ENCODE assay signal across 17 cellular contexts in the genomic region with DNA sequence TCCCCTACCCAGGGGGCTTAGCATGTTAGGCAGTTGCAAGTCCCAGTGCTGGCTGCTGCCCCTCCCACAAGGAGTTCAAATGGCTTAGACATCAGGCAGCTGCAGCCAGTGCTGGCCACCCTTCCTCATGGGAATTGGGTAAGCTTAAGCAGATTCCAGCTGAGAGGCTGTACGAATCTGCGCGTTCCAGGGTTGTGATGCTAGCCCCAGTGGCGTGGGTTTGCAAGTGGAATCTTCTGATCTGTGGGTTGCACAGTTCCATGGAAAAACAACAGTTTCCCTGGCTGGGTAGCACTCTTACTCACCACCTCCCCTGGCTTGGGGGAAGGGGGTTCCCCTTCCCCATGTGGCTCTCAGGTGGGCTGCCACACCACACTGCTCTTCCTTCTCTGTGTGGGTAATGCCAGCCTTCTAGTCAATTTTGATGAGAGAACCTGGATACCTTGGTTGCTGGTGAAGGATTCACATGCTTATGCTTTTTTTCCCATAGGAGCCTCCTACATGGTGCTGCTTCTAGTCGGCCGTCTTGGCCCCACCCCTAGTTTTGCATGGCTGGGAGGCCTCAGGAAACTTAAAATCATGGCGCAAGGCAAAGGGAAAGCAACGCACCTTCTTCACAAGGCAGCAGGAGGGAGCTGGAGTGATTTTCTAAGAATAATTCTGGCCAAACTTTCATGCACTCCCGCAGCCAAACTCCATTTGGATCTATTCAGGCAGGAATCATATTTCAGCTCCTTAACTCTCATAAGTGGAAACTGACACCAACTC. TPM values are rescaled to one million over a fixed set of nuclear protein-coding genes. Genes with fewer than 3 reads are reported as not detected.
DNase-seq lines count a peak whose midpoint lies in the region; ATAC-seq, FAIRE-seq and TF ChIP-seq lines count a peak whose summit lies in the region.
"Had no signal": no experiment of that assay in that cellular context is flagged by ENCODE, and none has a peak within 500 bp of the region (broad histone marks: within the 10 kb centered on the region; RNA-seq: fewer than 3 reads in every experiment).

No MANE protein-coding gene starts in this region.

- peaks cover 31% of the 10 kb centered on the region for H3K27me3 Mint-ChIP-seq in stimulated activated naive CD8-positive, alpha-beta T cell treated with anti-CD3 and anti-CD28 coated beads, Interleukin-15, Interleukin-2, amounts not matched to agents 100 ng/mL and 50 ng/mL, for 24 hours

- peaks cover 14% of the 10 kb centered on the region for H3K4me1 Mint-ChIP-seq in stimulated activated naive CD8-positive, alpha-beta T cell treated with anti-CD3 and anti-CD28 coated beads, Interleukin-15, Interleukin-2, amounts not matched to agents 100 ng/mL and 50 ng/mL, for 24 hours (ENCODE audit: low read depth)
- H3K4me1 Mint-ChIP-seq: stimulated activated memory B cell treated with anti-CD40 and anti-IgM and Interleukin-4, amounts not matched to agents 10 μg/mL and 1 μg/mL and 100 μg/mL, for 72 hours had no signal

- H3K9me3 ChIP-seq in HepG2 (ENCODE audit: low read length) (no peaks in the 10 kb centered on the region), right lobe of liver (no peaks in the 10 kb centered on the region), PC-3 (ENCODE audit: low read length) (no peaks in the 10 kb centered on the region)
- H3K9me3 ChIP-seq: vagina had no signal

- TF ChIP-seq POLR2A in HepG2 (IDR thresholded peaks at IDR 0.05; ENCODE audit: insufficient read depth in 1 of 2, low read depth in 2 of 2, low read length in 2 of 2) = no peak
- TF ChIP-seq POLR2A in right lobe of liver (IDR thresholded peaks at IDR 0.05) = no peak

- TF ChIP-seq EP300 in HepG2 (IDR thresholded peaks at IDR 0.05; ENCODE audit: low read depth in 2 of 2, low read length in 2 of 2) (no peak), HepG2 (CRISPR knock-in tag; IDR thresholded peaks at IDR 0.05; ENCODE audit: borderline replicate concordance) (no peak)

- no peaks in the 10 kb centered on the region for H3F3A ChIP-seq in PC-3 (ENCODE audit: low read length, unreplicated experiment)

- H3K27ac ChIP-seq in HepG2 (ENCODE audit: extremely low read length, insufficient read depth, low read length) (no peak overlapping the region), right lobe of liver (no peak overlapping the region), PC-3 (ENCODE audit: low read length) (no peak overlapping the region)
- H3K27ac ChIP-seq: vagina had no signal

- H3K4me3 ChIP-seq in HepG2 (replicated peaks in 1 of 3; ENCODE audit: insufficient read depth in 1 of 3, low read depth in 2 of 3, low read length in 3 of 3) (no peak overlapping the region), right lobe of liver (no peak overlapping the region), PC-3 (ENCODE audit: low read length) (no peak overlapping the region)
- H3K4me3 ChIP-seq: vagina had no signal

- TF ChIP-seq CTCF in HepG2 (CRISPR knock-in tag; IDR thresholded peaks at IDR 0.05) (no peak), right lobe of liver (IDR thresholded peaks at IDR 0.05) (no peak), PC-3 (conservative IDR thresholded peaks at IDR 0.05; ENCODE audit: low read depth, low read length) (no peak)

- 69% methylated on average over 6 of the region's 9 CpGs for WGBS in HepG2 (ENCODE audit: low lambda C conversion rate)
- 77% methylated on average over 5 of the region's 9 CpGs for WGBS in right lobe of liver (ENCODE audit: insufficient coverage, low coverage, low lambda C conversion rate, missing lambda C conversion rate)

- CTCF ChIA-PET in HepG2 (lab: Yijun Ruan, JAX; ENCODE audit: low intra/inter-chr PET ratio, low total read pairs) (no interaction called here), PC-3 (lab: Charles Lee) (no interaction called here)

- H3K4me3 Mint-ChIP-seq in stimulated activated naive CD8-positive, alpha-beta T cell treated with anti-CD3 and anti-CD28 coated beads, Interleukin-15, Interleukin-2, amounts not matched to agents 100 ng/mL and 50 ng/mL, for 24 hours = no peak overlapping the region
- H3K4me3 Mint-ChIP-seq: stimulated activated memory B cell treated with anti-CD40 and anti-IgM and Interleukin-4, amounts not matched to agents 10 μg/mL and 1 μg/mL and 100 μg/mL, for 72 hours; T-helper 1 cell treated with Interleukin-12 subunit alpha and Interleukin-12 subunit beta and Interleukin-4 antibody, amounts not matched to agents 30 μg/mL and 1 μg/mL, for 36 hours had no signal

- intact Hi-C loops in HepG2 (cut with micrococcal nuclease; ENCODE audit: unreplicated experiment) (no loop called here), right lobe of liver (cut with DNase I) (no loop called here), left cardiac atrium (cut with DNase I) (no loop called here), PC-3 (cut with micrococcal nuclease) (no loop called here)

- H4K20me1 ChIP-seq in HepG2 (ENCODE audit: insufficient read depth, low read length) (no peaks in the 10 kb centered on the region), PC-3 (ENCODE audit: low read length) (no peaks in the 10 kb centered on the region)

- no peaks in the 10 kb centered on the region for H3K9me3 Mint-ChIP-seq in stimulated activated naive CD8-positive, alpha-beta T cell treated with anti-CD3 and anti-CD28 coated beads, Interleukin-15, Interleukin-2, amounts not matched to agents 100 ng/mL and 50 ng/mL, for 24 hours
- H3K9me3 Mint-ChIP-seq: stimulated activated memory B cell treated with anti-CD40 and anti-IgM and Interleukin-4, amounts not matched to agents 10 μg/mL and 1 μg/mL and 100 μg/mL, for 72 hours; T-helper 1 cell treated with Interleukin-12 subunit alpha and Interleukin-12 subunit beta and Interleukin-4 antibody, amounts not matched to agents 30 μg/mL and 1 μg/mL, for 36 hours had no signal

- DNase-seq in HepG2 (ENCODE audit: low spot score) (no peak), right lobe of liver (no peak), NCI-H524 treated with DMSO at 0.1 percent for 48 hours (lab: John Stamatoyannopoulos, UW) (peak; percentile 56), left cardiac atrium (peak; percentile 25), PC-3 (no peak), SW480 (ENCODE audit: low spot score) (no peak)
- DNase-seq: anterior cingulate cortex; NCI-H2081 treated with DMSO at 0.1 percent for 48 hours; OCI-M1; stimulated activated CD4-positive, alpha-beta T cell treated with anti-CD3 and anti-CD28 coated beads, Interleukin-4, amount 100 ng/mL, for 4 hours had no signal

- no peaks in the 10 kb centered on the region for H3K4me1 ChIP-seq in HepG2 (ENCODE audit: insufficient read depth, low read length)
- H3K4me1 ChIP-seq in right lobe of liver = no peaks in the 10 kb centered on the region
- no peaks in the 10 kb centered on the region for H3K4me1 ChIP-seq in PC-3 (ENCODE audit: insufficient read depth, low read length)
- H3K4me1 ChIP-seq: vagina had no signal

- no peaks in the 10 kb centered on the region for H3K36me3 Mint-ChIP-seq in stimulated activated naive CD8-positive, alpha-beta T cell treated with anti-CD3 and anti-CD28 coated beads, Interleukin-15, Interleukin-2, amounts not matched to agents 100 ng/mL and 50 ng/mL, for 24 hours (ENCODE audit: low read depth)
- H3K36me3 Mint-ChIP-seq: stimulated activated memory B cell treated with anti-CD40 and anti-IgM and Interleukin-4, amounts not matched to agents 10 μg/mL and 1 μg/mL and 100 μg/mL, for 72 hours had no signal

- H3K9ac ChIP-seq in HepG2 (ENCODE audit: insufficient read depth, low read depth, low read length) (no peak overlapping the region), PC-3 (ENCODE audit: low read length) (no peak overlapping the region)

- FAIRE-seq in HepG2 (lab: Jason Lieb, UNC) = no peak
- FAIRE-seq: frontal cortex, islet of Langerhans had no signal

- H3K79me2 ChIP-seq in HepG2 (ENCODE audit: insufficient read depth, low read length) (no peaks in the 10 kb centered on the region), PC-3 (ENCODE audit: low read length) (no peaks in the 10 kb centered on the region)

- H3K4me2 ChIP-seq in HepG2 (ENCODE audit: low read depth, low read length) (no peak overlapping the region), PC-3 (ENCODE audit: low read length) (no peak overlapping the region)

- H3K27me3 ChIP-seq in HepG2 (ENCODE audit: control insufficient read depth in 1 of 2, insufficient read depth in 2 of 2, low read length in 2 of 2) (peaks cover 0 to 2% of the 10 kb centered on the region in 2 experiments; a peak in 2 of 5 replicates), right lobe of liver (no peaks in the 10 kb centered on the region), PC-3 (ENCODE audit: low read length) (no peaks in the 10 kb centered on the region)
- H3K27me3 ChIP-seq: vagina had no signal

- H3K9me2 ChIP-seq in PC-3 (replicated peaks; ENCODE audit: low read length) = no peaks in the 10 kb centered on the region

- H3K27ac Mint-ChIP-seq in stimulated activated naive CD8-positive, alpha-beta T cell treated with anti-CD3 and anti-CD28 coated beads, Interleukin-15, Interleukin-2, amounts not matched to agents 100 ng/mL and 50 ng/mL, for 24 hours = peak overlapping the region; percentile 22
- H3K27ac Mint-ChIP-seq: stimulated activated memory B cell treated with anti-CD40 and anti-IgM and Interleukin-4, amounts not matched to agents 10 μg/mL and 1 μg/mL and 100 μg/mL, for 72 hours; T-helper 1 cell treated with Interleukin-12 subunit alpha and Interleukin-12 subunit beta and Interleukin-4 antibody, amounts not matched to agents 30 μg/mL and 1 μg/mL, for 36 hours had no signal

- in situ Hi-C loops in HepG2 (cut with HindIII; ENCODE audit: extremely low pct_ligation_motif_present, low pct_unique_long_range_greater_than_20kb) = no loop called here

- no TSS peak for BruUV-seq in HepG2 (replicated peaks; lab: Mats Ljungman, UMichigan)
- BruUV-seq in PC-3 (replicated peaks; lab: Mats Ljungman, UMichigan) = no TSS peak

- POLR2A ChIA-PET in HepG2 (lab: Yijun Ruan, JAX) (interaction anchor here (1.4 kb wide), 1 partner anchor 14 kb away, joined by 3 read pairs; the partner anchor contains the start of gene PHF10), PC-3 (lab: Charles Lee; ENCODE audit: unreplicated experiment) (no interaction called here)

- no peak for TF ChIP-seq RAD21 in HepG2 (CRISPR knock-in tag; IDR thresholded peaks at IDR 0.05)

- ATAC-seq in HepG2 (peak; percentile 30; the same call in 1 of the 3 replicates), right lobe of liver (no peak), left cardiac atrium (peak; percentile 43 to 57), PC-3 (no peak), SK-N-SH treated with all-trans-retinoic acid at 6 μM for 48 hours (no peak)
- ATAC-seq: stimulated activated memory B cell treated with anti-CD40 and anti-IgM and Interleukin-4, amounts not matched to agents 10 μg/mL and 1 μg/mL and 100 μg/mL, for 72 hours had no signal

- no peak overlapping the region for H2AFZ ChIP-seq in HepG2 (ENCODE audit: low read length)
- H2AFZ ChIP-seq in PC-3 (ENCODE audit: low read length) = no peak overlapping the region

- H3K36me3 ChIP-seq in HepG2 (replicated peaks in 1 of 2; ENCODE audit: control insufficient read depth in 1 of 2, insufficient read depth in 2 of 2, low read length in 2 of 2) = no peaks in the 10 kb centered on the region
- no peaks in the 10 kb centered on the region for H3K36me3 ChIP-seq in right lobe of liver
- H3K36me3 ChIP-seq in PC-3 (ENCODE audit: low read depth, low read length) = no peaks in the 10 kb centered on the region
- H3K36me3 ChIP-seq: vagina had no signal

RNA-seq across cellular contexts. Expression of gene DYNLT2, which starts 13.0 kb away (rescaled TPM):
- total RNA-seq in HepG2 (2016; rRNA removed; fragmentation: Illumina TruSeq; extraction: Trizol) (3.1 and 4.3 TPM in 2 replicates), right lobe of liver (under 1 TPM; 0.43 to 0.82 (median 0.68) TPM), left cardiac atrium (1 to 10 TPM in 1 of 2 donors, under 1 TPM in 1; 0.59 to 1.1 TPM), PC-3 (2014; rRNA removed) (0.51 and 1.5 TPM in 2 replicates)
- 1.7 and 1.9 TPM in 2 replicates for total RNA-seq in HepG2 (2016; cell fraction: cytosol; rRNA removed; fragmentation: Illumina TruSeq; extraction: Trizol; ENCODE audit: low read depth)
- total RNA-seq in HepG2 (2016; cell fraction: insoluble cytoplasmic fraction; rRNA removed; fragmentation: Illumina TruSeq; extraction: Trizol) = 3.0 and 4.1 TPM in 2 replicates
- total RNA-seq in HepG2 (2016; cell fraction: membrane; rRNA removed; fragmentation: Illumina TruSeq; extraction: Trizol) = 4.9 and 5.8 TPM in 2 replicates
- 6.6 and 7.6 TPM in 2 replicates for total RNA-seq in HepG2 (2016; cell fraction: nucleus; rRNA removed; fragmentation: Illumina TruSeq; extraction: Trizol)
- polyA plus RNA-seq in HepG2 (2011; rRNA removed) = 1.7 and 2.1 TPM in 2 replicates
- polyA plus RNA-seq in HepG2 (2011; cell fraction: cytosol; rRNA removed) = 1.1 TPM in 2 replicates
- polyA plus RNA-seq in HepG2 (2011; cell fraction: nucleus; rRNA removed) = 2.6 and 3.0 TPM in 2 replicates
- polyA plus RNA-seq in HepG2 (2012) = 6.2 and 8.3 TPM in 2 replicates
- polyA plus RNA-seq in HepG2 (2016; cell fraction: cytosol; fragmentation: Illumina TruSeq; extraction: Trizol; ENCODE audit: low read depth) = 1.8 and 2.2 TPM in 2 replicates
- 3.8 and 4.0 TPM in 2 replicates for polyA plus RNA-seq in HepG2 (2016; cell fraction: insoluble cytoplasmic fraction; fragmentation: Illumina TruSeq; extraction: Trizol; ENCODE audit: low read depth)
- polyA plus RNA-seq in HepG2 (2016; cell fraction: membrane; fragmentation: Illumina TruSeq; extraction: Trizol; ENCODE audit: low read depth) = 5.3 and 5.7 TPM in 2 replicates
- polyA plus RNA-seq in HepG2 (2016; cell fraction: nucleus; fragmentation: Illumina TruSeq; extraction: Trizol; ENCODE audit: insufficient read depth, low read depth) = 10.1 and 11.1 TPM in 2 replicates
- 0.30 and 0.36 TPM in 2 replicates for polyA minus RNA-seq in HepG2 (2011; rRNA and poly(A)+ RNA removed; ENCODE audit: low replicate concordance)
- polyA minus RNA-seq in HepG2 (2011; cell fraction: cytosol; rRNA and poly(A)+ RNA removed) = 0.30 and 1.1 TPM in 2 replicates
- 5.0 and 5.8 TPM in 2 replicates for polyA minus RNA-seq in HepG2 (2011; cell fraction: nucleus; rRNA and poly(A)+ RNA removed)

RNA-seq across cellular contexts. Expression of gene ERMARD, which starts 13.0 kb away (rescaled TPM):
- total RNA-seq in HepG2 (2016; rRNA removed; fragmentation: Illumina TruSeq; extraction: Trizol) (8.4 and 10.7 TPM in 2 replicates), right lobe of liver (10 to 100 TPM; 11.1 to 24.4 (median 15.2) TPM), left cardiac atrium (10 to 100 TPM; 10.5 to 11.3 TPM), PC-3 (2014; rRNA removed) (16.3 and 24.2 TPM in 2 replicates)
- 5.5 and 7.1 TPM in 2 replicates for total RNA-seq in HepG2 (2016; cell fraction: cytosol; rRNA removed; fragmentation: Illumina TruSeq; extraction: Trizol; ENCODE audit: low read depth)
- total RNA-seq in HepG2 (2016; cell fraction: insoluble cytoplasmic fraction; rRNA removed; fragmentation: Illumina TruSeq; extraction: Trizol) = 7.1 and 13.2 TPM in 2 replicates
- 7.3 and 7.5 TPM in 2 replicates for total RNA-seq in HepG2 (2016; cell fraction: membrane; rRNA removed; fragmentation: Illumina TruSeq; extraction: Trizol)
- 16.6 and 17.0 TPM in 2 replicates for total RNA-seq in HepG2 (2016; cell fraction: nucleus; rRNA removed; fragmentation: Illumina TruSeq; extraction: Trizol)
- polyA plus RNA-seq in HepG2 (2011; rRNA removed) = 8.8 and 11.6 TPM in 2 replicates
- 6.1 and 7.4 TPM in 2 replicates for polyA plus RNA-seq in HepG2 (2011; cell fraction: cytosol; rRNA removed)
- polyA plus RNA-seq in HepG2 (2011; cell fraction: nucleus; rRNA removed) = 35.0 and 45.3 TPM in 2 replicates
- 7.7 and 8.9 TPM in 2 replicates for polyA plus RNA-seq in HepG2 (2012)
- polyA plus RNA-seq in HepG2 (2016; cell fraction: cytosol; fragmentation: Illumina TruSeq; extraction: Trizol; ENCODE audit: low read depth) = 1.9 and 2.2 TPM in 2 replicates
- polyA plus RNA-seq in HepG2 (2016; cell fraction: insoluble cytoplasmic fraction; fragmentation: Illumina TruSeq; extraction: Trizol; ENCODE audit: low read depth) = 4.8 and 5.9 TPM in 2 replicates
- polyA plus RNA-seq in HepG2 (2016; cell fraction: membrane; fragmentation: Illumina TruSeq; extraction: Trizol; ENCODE audit: low read depth) = 2.4 and 3.3 TPM in 2 replicates
- polyA plus RNA-seq in HepG2 (2016; cell fraction: nucleus; fragmentation: Illumina TruSeq; extraction: Trizol; ENCODE audit: insufficient read depth, low read depth) = 28.4 and 29.0 TPM in 2 replicates
- polyA minus RNA-seq in HepG2 (2011; rRNA and poly(A)+ RNA removed; ENCODE audit: low replicate concordance) = 6.3 TPM in 2 replicates
- polyA minus RNA-seq in HepG2 (2011; cell fraction: cytosol; rRNA and poly(A)+ RNA removed) = 2.4 and 4.4 TPM in 2 replicates
- 10.9 and 14.3 TPM in 2 replicates for polyA minus RNA-seq in HepG2 (2011; cell fraction: nucleus; rRNA and poly(A)+ RNA removed)

RNA-seq across cellular contexts. Expression of gene PHF10, which starts 14.1 kb away (rescaled TPM):
- 42.1 and 58.5 TPM in 2 replicates for total RNA-seq in HepG2 (2016; rRNA removed; fragmentation: Illumina TruSeq; extraction: Trizol)
- 38.4 and 41.0 TPM in 2 replicates for total RNA-seq in HepG2 (2016; cell fraction: cytosol; rRNA removed; fragmentation: Illumina TruSeq; extraction: Trizol; ENCODE audit: low read depth)
- 39.7 and 57.3 TPM in 2 replicates for total RNA-seq in HepG2 (2016; cell fraction: insoluble cytoplasmic fraction; rRNA removed; fragmentation: Illumina TruSeq; extraction: Trizol)
- 63.2 and 66.3 TPM in 2 replicates for total RNA-seq in HepG2 (2016; cell fraction: membrane; rRNA removed; fragmentation: Illumina TruSeq; extraction: Trizol)
- total RNA-seq in HepG2 (2016; cell fraction: nucleus; rRNA removed; fragmentation: Illumina TruSeq; extraction: Trizol) = 70.6 and 78.5 TPM in 2 replicates
- polyA plus RNA-seq in HepG2 (2011; rRNA removed) = 84.1 and 88.0 TPM in 2 replicates
- 28.9 and 50.3 TPM in 2 replicates for polyA plus RNA-seq in HepG2 (2011; cell fraction: cytosol; rRNA removed)
- polyA plus RNA-seq in HepG2 (2011; cell fraction: nucleus; rRNA removed) = 115 and 149 TPM in 2 replicates
- 126 and 147 TPM in 2 replicates for polyA plus RNA-seq in HepG2 (2012)
- 27.2 and 31.3 TPM in 2 replicates for polyA plus RNA-seq in HepG2 (2016; cell fraction: cytosol; fragmentation: Illumina TruSeq; extraction: Trizol; ENCODE audit: low read depth)
- 105 and 115 TPM in 2 replicates for polyA plus RNA-seq in HepG2 (2016; cell fraction: insoluble cytoplasmic fraction; fragmentation: Illumina TruSeq; extraction: Trizol; ENCODE audit: low read depth)
- 54.1 and 57.5 TPM in 2 replicates for polyA plus RNA-seq in HepG2 (2016; cell fraction: membrane; fragmentation: Illumina TruSeq; extraction: Trizol; ENCODE audit: low read depth)
- polyA plus RNA-seq in HepG2 (2016; cell fraction: nucleus; fragmentation: Illumina TruSeq; extraction: Trizol; ENCODE audit: insufficient read depth, low read depth) = 176 and 187 TPM in 2 replicates
- polyA minus RNA-seq in HepG2 (2011; rRNA and poly(A)+ RNA removed; ENCODE audit: low replicate concordance) = 13.6 and 19.1 TPM in 2 replicates
- 38.1 and 47.9 TPM in 2 replicates for polyA minus RNA-seq in HepG2 (2011; cell fraction: cytosol; rRNA and poly(A)+ RNA removed)
- 131 and 155 TPM in 2 replicates for polyA minus RNA-seq in HepG2 (2011; cell fraction: nucleus; rRNA and poly(A)+ RNA removed)
- 10 to 100 TPM; 19.9 to 31.4 (median 25.0) TPM for total RNA-seq in right lobe of liver
- 10 to 100 TPM; 49.7 to 59.0 TPM for total RNA-seq in left cardiac atrium
- 6.3 and 10.7 TPM in 2 replicates for total RNA-seq in PC-3 (2014; rRNA removed)

RNA-seq across cellular contexts. Expression of gene C6orf120, which starts 36.5 kb away (rescaled TPM):
- total RNA-seq in HepG2 (2016; rRNA removed; fragmentation: Illumina TruSeq; extraction: Trizol) (24.9 and 29.9 TPM in 2 replicates), right lobe of liver (10 to 100 TPM; 17.2 to 38.2 (median 22.6) TPM), left cardiac atrium (10 to 100 TPM; 17.8 to 18.6 TPM), PC-3 (2014; rRNA removed) (17.0 and 18.6 TPM in 2 replicates)
- 8.5 and 9.9 TPM in 2 replicates for total RNA-seq in HepG2 (2016; cell fraction: cytosol; rRNA removed; fragmentation: Illumina TruSeq; extraction: Trizol; ENCODE audit: low read depth)
- total RNA-seq in HepG2 (2016; cell fraction: insoluble cytoplasmic fraction; rRNA removed; fragmentation: Illumina TruSeq; extraction: Trizol) = 23.9 and 28.1 TPM in 2 replicates
- total RNA-seq in HepG2 (2016; cell fraction: membrane; rRNA removed; fragmentation: Illumina TruSeq; extraction: Trizol) = 29.1 and 33.5 TPM in 2 replicates
- 29.1 and 31.2 TPM in 2 replicates for total RNA-seq in HepG2 (2016; cell fraction: nucleus; rRNA removed; fragmentation: Illumina TruSeq; extraction: Trizol)
- polyA plus RNA-seq in HepG2 (2011; rRNA removed) = 21.4 and 21.7 TPM in 2 replicates
- polyA plus RNA-seq in HepG2 (2011; cell fraction: cytosol; rRNA removed) = 15.0 and 17.3 TPM in 2 replicates
- polyA plus RNA-seq in HepG2 (2011; cell fraction: nucleus; rRNA removed) = 8.2 and 9.1 TPM in 2 replicates
- 31.3 and 32.1 TPM in 2 replicates for polyA plus RNA-seq in HepG2 (2012)
- 11.4 and 15.3 TPM in 2 replicates for polyA plus RNA-seq in HepG2 (2016; cell fraction: cytosol; fragmentation: Illumina TruSeq; extraction: Trizol; ENCODE audit: low read depth)
- polyA plus RNA-seq in HepG2 (2016; cell fraction: insoluble cytoplasmic fraction; fragmentation: Illumina TruSeq; extraction: Trizol; ENCODE audit: low read depth) = 31.7 and 32.1 TPM in 2 replicates
- 26.6 and 31.9 TPM in 2 replicates for polyA plus RNA-seq in HepG2 (2016; cell fraction: membrane; fragmentation: Illumina TruSeq; extraction: Trizol; ENCODE audit: low read depth)
- polyA plus RNA-seq in HepG2 (2016; cell fraction: nucleus; fragmentation: Illumina TruSeq; extraction: Trizol; ENCODE audit: insufficient read depth, low read depth) = 37.2 and 42.7 TPM in 2 replicates
- polyA minus RNA-seq in HepG2 (2011; rRNA and poly(A)+ RNA removed; ENCODE audit: low replicate concordance) = 3.5 and 28.2 TPM in 2 replicates
- polyA minus RNA-seq in HepG2 (2011; cell fraction: cytosol; rRNA and poly(A)+ RNA removed) = 22.5 and 22.8 TPM in 2 replicates
- 18.4 and 18.8 TPM in 2 replicates for polyA minus RNA-seq in HepG2 (2011; cell fraction: nucleus; rRNA and poly(A)+ RNA removed)

RNA-seq across cellular contexts. Expression of gene WDR27, which starts 36.6 kb away (rescaled TPM):
- total RNA-seq in HepG2 (2016; rRNA removed; fragmentation: Illumina TruSeq; extraction: Trizol) (10.0 and 34.1 TPM in 2 replicates), right lobe of liver (10 to 100 TPM in 5 of 6 experiments, 1 to 10 TPM in 1; 8.2 to 26.8 (median 12.7) TPM), left cardiac atrium (10 to 100 TPM; 12.3 to 12.9 TPM), PC-3 (2014; rRNA removed) (20.0 and 28.3 TPM in 2 replicates)
- total RNA-seq in HepG2 (2016; cell fraction: cytosol; rRNA removed; fragmentation: Illumina TruSeq; extraction: Trizol; ENCODE audit: low read depth) = 45.3 and 45.5 TPM in 2 replicates
- total RNA-seq in HepG2 (2016; cell fraction: insoluble cytoplasmic fraction; rRNA removed; fragmentation: Illumina TruSeq; extraction: Trizol) = 9.2 and 32.8 TPM in 2 replicates
- 22.5 and 24.3 TPM in 2 replicates for total RNA-seq in HepG2 (2016; cell fraction: membrane; rRNA removed; fragmentation: Illumina TruSeq; extraction: Trizol)
- total RNA-seq in HepG2 (2016; cell fraction: nucleus; rRNA removed; fragmentation: Illumina TruSeq; extraction: Trizol) = 87.3 and 93.1 TPM in 2 replicates
- polyA plus RNA-seq in HepG2 (2011; rRNA removed) = 80.3 and 95.6 TPM in 2 replicates
- polyA plus RNA-seq in HepG2 (2011; cell fraction: cytosol; rRNA removed) = 17.7 and 20.8 TPM in 2 replicates
- 789 and 902 TPM in 2 replicates for polyA plus RNA-seq in HepG2 (2011; cell fraction: nucleus; rRNA removed)
- 44.5 and 48.4 TPM in 2 replicates for polyA plus RNA-seq in HepG2 (2012)
- 0.87 and 1.0 TPM in 2 replicates for polyA plus RNA-seq in HepG2 (2016; cell fraction: cytosol; fragmentation: Illumina TruSeq; extraction: Trizol; ENCODE audit: low read depth)
- polyA plus RNA-seq in HepG2 (2016; cell fraction: insoluble cytoplasmic fraction; fragmentation: Illumina TruSeq; extraction: Trizol; ENCODE audit: low read depth) = 5.7 and 6.2 TPM in 2 replicates
- polyA plus RNA-seq in HepG2 (2016; cell fraction: membrane; fragmentation: Illumina TruSeq; extraction: Trizol; ENCODE audit: low read depth) = 2.3 TPM in 2 replicates
- polyA plus RNA-seq in HepG2 (2016; cell fraction: nucleus; fragmentation: Illumina TruSeq; extraction: Trizol; ENCODE audit: insufficient read depth, low read depth) = 145 and 151 TPM in 2 replicates
- 26.5 and 83.9 TPM in 2 replicates for polyA minus RNA-seq in HepG2 (2011; rRNA and poly(A)+ RNA removed; ENCODE audit: low replicate concordance)
- 13.1 and 17.6 TPM in 2 replicates for polyA minus RNA-seq in HepG2 (2011; cell fraction: cytosol; rRNA and poly(A)+ RNA removed)
- 330 and 337 TPM in 2 replicates for polyA minus RNA-seq in HepG2 (2011; cell fraction: nucleus; rRNA and poly(A)+ RNA removed)

Comparison
In these comparisons a context has a peak if more than half of its experiments do, and no peak if none do; other contexts are left out.
1. ATAC-seq: peak in HepG2 (single experiment) and left cardiac atrium (2 of 2); none in right lobe of liver (0 of 4), PC-3 (single experiment) and SK-N-SH treated with all-trans-retinoic acid at 6 μM for 48 hours (single experiment).
2. DNase-seq: peak in NCI-H524 treated with DMSO at 0.1 percent for 48 hours (single experiment) and left cardiac atrium (single experiment); none in HepG2 (single experiment), right lobe of liver (0 of 3), PC-3 (single experiment) and SW480 (single experiment).